In the genomic region with DNA sequence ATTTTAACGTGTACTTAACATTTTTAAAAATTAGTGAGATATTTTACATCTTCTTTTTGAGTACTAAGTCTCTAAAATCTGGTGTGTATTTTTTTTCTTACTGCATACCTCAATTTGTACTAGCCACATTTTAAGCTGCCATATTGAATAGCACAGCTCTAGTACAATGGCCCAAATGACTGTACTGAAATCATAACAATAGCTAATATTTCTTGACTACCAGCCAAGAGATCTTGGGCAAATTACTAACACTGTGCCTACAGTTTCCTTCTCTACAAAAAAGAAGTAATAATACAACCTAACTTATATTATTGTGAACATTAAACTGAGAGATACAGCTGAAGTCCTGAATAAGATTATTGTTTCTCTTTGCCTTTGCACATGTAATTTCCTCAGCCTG, we compare ENCODE assay signal across 20 cellular contexts.
"Had no signal": no experiment of that assay in that cellular context is flagged by ENCODE, and none has a peak within 500 bp of the region (broad histone marks: within the 10 kb centered on the region; RNA-seq: fewer than 3 reads in every experiment).

No MANE protein-coding gene starts in this region.

- H3K36me3 ChIP-seq: colonic mucosa, left lung, neutrophil, pancreas, right lobe of liver, thoracic aorta, tibial nerve, upper lobe of left lung had no signal

- H3K36me3 Mint-ChIP-seq: naive thymus-derived CD8-positive, alpha-beta T cell; stimulated activated naive B cell treated with anti-CD40 and anti-IgM and Interleukin-4, amounts not matched to agents 10 μg/mL and 1 μg/mL and 100 μg/mL, for 72 hours had no signal

- H3K27me3 Mint-ChIP-seq: naive thymus-derived CD8-positive, alpha-beta T cell; stimulated activated naive B cell treated with anti-CD40 and anti-IgM and Interleukin-4, amounts not matched to agents 10 μg/mL and 1 μg/mL and 100 μg/mL, for 72 hours; stimulated activated naive CD8-positive, alpha-beta T cell treated with anti-CD3 and anti-CD28 coated beads, Interleukin-15, Interleukin-2, amounts not matched to agents 100 ng/mL and 50 ng/mL, for 24 hours had no signal

- H3K4me3 Mint-ChIP-seq: dendritic cell treated with granulocyte-macrophage colony-stimulating factor and Interleukin-4, amounts not matched to agents 40 ng/mL and 50 ng/mL, for 4 days; naive thymus-derived CD8-positive, alpha-beta T cell; neural crest cell; stimulated activated naive B cell treated with anti-CD40 and anti-IgM and Interleukin-4, amounts not matched to agents 10 μg/mL and 1 μg/mL and 100 μg/mL, for 72 hours; stimulated activated naive CD8-positive, alpha-beta T cell treated with anti-CD3 and anti-CD28 coated beads, Interleukin-15, Interleukin-2, amounts not matched to agents 100 ng/mL and 50 ng/mL, for 24 hours had no signal

- H3K27ac ChIP-seq: colonic mucosa, left lung, neutrophil, pancreas, right lobe of liver, thoracic aorta, tibial nerve had no signal

- H3K4me1 ChIP-seq: colonic mucosa, pancreas, right lobe of liver had no signal

- H3K9me3 ChIP-seq: colonic mucosa, left lung, neutrophil, pancreas, right lobe of liver, thoracic aorta, tibial nerve, upper lobe of left lung had no signal

- ATAC-seq: left cardiac atrium; left lung; naive thymus-derived CD8-positive, alpha-beta T cell; pancreas; right lobe of liver; stimulated activated naive B cell treated with anti-CD40 and anti-IgM and Interleukin-4, amounts not matched to agents 10 μg/mL and 1 μg/mL and 100 μg/mL, for 72 hours had no signal

- H3K27me3 ChIP-seq: colonic mucosa, left lung, neutrophil, pancreas, right lobe of liver, tibial nerve, upper lobe of left lung had no signal

- H3K27ac Mint-ChIP-seq: dendritic cell treated with granulocyte-macrophage colony-stimulating factor and Interleukin-4, amounts not matched to agents 40 ng/mL and 50 ng/mL, for 4 days; stimulated activated naive B cell treated with anti-CD40 and anti-IgM and Interleukin-4, amounts not matched to agents 10 μg/mL and 1 μg/mL and 100 μg/mL, for 72 hours had no signal

- DNase-seq: colonic mucosa; effector memory CD4-positive, alpha-beta T cell; left cardiac atrium; left lung; mesendoderm; midbrain; naive thymus-derived CD8-positive, alpha-beta T cell; pancreas; right lobe of liver; small intestine; stimulated activated CD4-positive, alpha-beta T cell treated with anti-CD3 and anti-CD28 coated beads, Interleukin-15, amount 100 ng/mL, for 24 hours; stimulated activated CD4-positive, alpha-beta T cell treated with anti-CD3 and anti-CD28 coated beads, Interleukin-2, amount 100 ng/mL, for 48 hours; stimulated activated naive B cell treated with anti-CD40 and anti-IgM and Interleukin-4, amounts not matched to agents 10 μg/mL and 1 μg/mL and 100 μg/mL, for 72 hours; upper lobe of left lung had no signal

- H3K4me3 ChIP-seq: colonic mucosa, left lung, pancreas, right lobe of liver, thoracic aorta, tibial nerve, upper lobe of left lung had no signal

- H3K9me3 Mint-ChIP-seq: dendritic cell treated with granulocyte-macrophage colony-stimulating factor and Interleukin-4, amounts not matched to agents 40 ng/mL and 50 ng/mL, for 4 days; stimulated activated naive B cell treated with anti-CD40 and anti-IgM and Interleukin-4, amounts not matched to agents 10 μg/mL and 1 μg/mL and 100 μg/mL, for 72 hours; stimulated activated naive CD8-positive, alpha-beta T cell treated with anti-CD3 and anti-CD28 coated beads, Interleukin-15, Interleukin-2, amounts not matched to agents 100 ng/mL and 50 ng/mL, for 24 hours had no signal
